ENCODE assay signal across 8 cellular contexts in genomic region chr15:44195151-44195740, GRCh38. TPM values are rescaled to one million over a fixed set of nuclear protein-coding genes. Genes with fewer than 3 reads are reported as not detected.
DNase-seq lines count a peak whose midpoint lies in the region; ATAC-seq and TF ChIP-seq lines count a peak whose summit lies in the region.

Gene FRMD5, minus strand, starts transcription at chr15:44195271.

- peaks cover 65% of the 10 kb centered on the region for H3K27me3 Mint-ChIP-seq in nephron (ENCODE audit: low read depth)

- H3K27ac Mint-ChIP-seq in nephron, result no peak within 1 kb of the TSS

- H3K4me3 ChIP-seq in Jurkat, Clone E6-1 (ENCODE audit: low read length), result peak within 1 kb of the TSS; percentile 57
- H3K4me3 ChIP-seq in foreskin fibroblast (ENCODE audit: low read depth in 1 of 2, low read length in 2 of 2), result peak within 1 kb of the TSS; percentile 58 to 65

- TF ChIP-seq POLR2A in Raji (IDR thresholded peaks at IDR 0.05; ENCODE audit: insufficient read depth, low read depth, low read length), result peak; percentile 35

- H3K4me3 Mint-ChIP-seq in nephron, result peak within 1 kb of the TSS; percentile 87 to 94 (median 88)

- no peaks in the 10 kb centered on the region for H3K36me3 Mint-ChIP-seq in nephron (ENCODE audit: low read depth)

- no peaks in the 10 kb centered on the region for H3K9me3 Mint-ChIP-seq in nephron

- peak; percentile 96 for ATAC-seq in GM21723 (IDR thresholded peaks at IDR 0.05; ENCODE audit: unreplicated experiment)

- TF ChIP-seq CTCF in foreskin fibroblast (IDR thresholded peaks at IDR 0.05; ENCODE audit: low read depth, low read length) (peak; percentile 42), nephron (IDR thresholded peaks at IDR 0.05; ENCODE audit: unreplicated experiment in 3 of 3) (peak; percentile 26 to 39 (median 37))

- peaks cover 15% of the 10 kb centered on the region for H3K4me1 Mint-ChIP-seq in nephron

- DNase-seq in DMS153 (lab: John Stamatoyannopoulos, UW) (peak; percentile 88), activated gamma-delta T cell treated with Interleukin-2 at 50 U/mL for 16 hours (peak; percentile 80), foreskin fibroblast (peak; percentile 94 to 97)
- DNase-seq in Jurkat, Clone E6-1 (ENCODE audit: low read depth, low spot score), result peak; percentile 97
- peak; percentile 85 for DNase-seq in stimulated activated naive CD4-positive, alpha-beta T cell treated with Interleukin-2 at 50 U/mL for 16 hours (lab: John Stamatoyannopoulos, UW)

RNA-seq across cellular contexts. Expression of gene FRMD5, which starts in this region (rescaled TPM):
- 3.7 TPM for polyA plus RNA-seq in Jurkat, Clone E6-1 (2012; ENCODE audit: insufficient read depth, insufficient read length)

Comparison
In these comparisons a context has a peak if more than half of its experiments do, and no peak if none do; other contexts are left out.
1. Peak in every context shown above with its lines: DNase-seq, ATAC-seq and H3K4me3 ChIP-seq.